In the genomic region with DNA sequence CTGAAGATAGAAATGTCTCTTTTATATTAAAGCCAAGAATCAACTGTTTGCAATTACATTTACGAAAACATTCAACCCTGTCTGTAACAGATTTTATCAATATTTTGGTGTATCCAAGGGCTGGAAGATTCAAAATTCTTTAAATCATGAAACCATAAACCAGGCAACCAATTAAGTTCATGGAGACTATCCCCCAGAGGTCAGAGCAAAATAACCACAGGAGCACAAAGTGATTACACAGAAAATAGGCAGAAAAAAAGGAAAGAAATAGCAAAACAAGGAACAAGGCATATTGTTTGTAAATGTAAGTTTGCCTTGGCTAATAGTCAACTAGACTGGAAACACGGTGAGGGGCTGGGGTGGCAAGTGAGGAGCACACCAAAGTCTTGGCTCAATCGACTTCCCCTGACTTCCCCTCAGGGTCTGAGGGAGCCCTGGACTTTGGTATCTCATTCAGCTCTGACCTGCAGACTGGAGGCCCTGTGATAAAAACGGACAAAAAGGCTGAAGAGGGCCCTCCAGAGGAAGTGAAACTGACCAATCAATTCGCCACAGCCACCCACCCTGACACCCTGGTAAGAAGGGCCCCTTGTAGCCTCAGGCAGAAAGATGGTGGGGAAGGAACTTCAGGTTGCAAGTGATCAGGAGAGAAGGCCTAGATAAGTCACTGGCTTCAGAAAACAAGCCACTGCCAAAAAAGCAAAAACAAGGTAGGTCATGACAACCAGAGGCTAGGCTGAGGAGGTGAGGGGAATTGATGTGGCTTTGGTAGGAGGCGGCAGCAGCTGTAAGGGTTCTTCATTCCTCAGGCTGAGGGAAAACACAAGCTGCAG, we compare ENCODE assay signal across 8 cellular contexts. TPM values are rescaled to one million over a fixed set of nuclear protein-coding genes. Genes with fewer than 3 reads are reported as not detected.
DNase-seq lines count a peak whose midpoint lies in the region; ATAC-seq and TF ChIP-seq lines count a peak whose summit lies in the region.

No MANE protein-coding gene starts in this region.

- WGBS in ectodermal cell, 2 experiments = 41 to 45% methylated on average over 6 of the region's 6 CpGs

- no peaks in the 10 kb centered on the region for H3K9me3 ChIP-seq in HUES48 (ENCODE audit: control insufficient read depth, insufficient read depth, low read length)
- no peaks in the 10 kb centered on the region for H3K9me3 ChIP-seq in ectodermal cell (ENCODE audit: control insufficient read depth, low read length)
- no peaks in the 10 kb centered on the region for H3K9me3 ChIP-seq in muscle layer of colon (ENCODE audit: low read length)
- no peaks in the 10 kb centered on the region for H3K9me3 ChIP-seq in upper lobe of right lung

- DNase-seq in activated CD4-positive, CD25-positive, alpha-beta regulatory T cell treated with anti-CD3 and anti-CD28 coated beads, Interleukin-2, amount 50 U/mL, for 72 hours = no peak
- DNase-seq in activated B cell treated with CpG ODN at 0.5 μM for 24 hours = peak; percentile 37
- DNase-seq in upper lobe of right lung = no peak

- H3K4me1 Mint-ChIP-seq in activated B cell treated with CpG ODN at 0.5 μM for 24 hours = peaks cover 74% of the 10 kb centered on the region

- no peaks in the 10 kb centered on the region for H3K27me3 ChIP-seq in HUES48 (ENCODE audit: control insufficient read depth, insufficient read depth, low read length)
- H3K27me3 ChIP-seq in ectodermal cell (ENCODE audit: control insufficient read depth, insufficient read depth, low read length, poor library complexity, severe bottlenecking) = no peaks in the 10 kb centered on the region
- H3K27me3 ChIP-seq in muscle layer of colon (ENCODE audit: control insufficient read depth in 1 of 2, insufficient read depth in 2 of 2, low read length in 2 of 2) = no peaks in the 10 kb centered on the region
- no peaks in the 10 kb centered on the region for H3K27me3 ChIP-seq in upper lobe of right lung

- H3K9me3 Mint-ChIP-seq in activated B cell treated with CpG ODN at 0.5 μM for 24 hours = peaks cover 3% of the 10 kb centered on the region

- peak overlapping the region; percentile 94 for H3K27ac Mint-ChIP-seq in activated B cell treated with CpG ODN at 0.5 μM for 24 hours

- CTCF ChIA-PET in activated B cell treated with CpG ODN at 0.5 μM for 24 hours (lab: Charles Lee) = interaction anchor here (1.0 to 1.8 kb wide), 7 partner anchors 13 to 305 kb away, joined by 3 to 6 read pairs (median 3); partner anchors contain the start of gene APOA5

- ATAC-seq in activated CD4-positive, CD25-positive, alpha-beta regulatory T cell treated with anti-CD3 and anti-CD28 coated beads, Interleukin-2, amount 50 U/mL, for 24 hours = peak; percentile 7 to 10
- ATAC-seq in activated B cell treated with CpG ODN at 0.5 μM for 24 hours (ENCODE audit: low read depth) = peak; percentile 27
- no peak for ATAC-seq in upper lobe of right lung
- no peak for ATAC-seq in esophagus mucosa

- TF ChIP-seq CTCF in activated B cell treated with CpG ODN at 0.5 μM for 24 hours (IDR thresholded peaks at IDR 0.05) = no peak
- TF ChIP-seq CTCF in upper lobe of right lung (IDR thresholded peaks at IDR 0.05) = no peak

- no peaks in the 10 kb centered on the region for H3K36me3 ChIP-seq in HUES48 (ENCODE audit: control insufficient read depth, insufficient read depth, low read length)
- no peaks in the 10 kb centered on the region for H3K36me3 ChIP-seq in ectodermal cell (ENCODE audit: control insufficient read depth, insufficient read depth, low read length)
- H3K36me3 ChIP-seq in muscle layer of colon (ENCODE audit: insufficient read depth, low read length) = no peaks in the 10 kb centered on the region
- H3K36me3 ChIP-seq in upper lobe of right lung = no peaks in the 10 kb centered on the region

- H3K27ac ChIP-seq in HUES48 (ENCODE audit: low read depth, low read length) (peak overlapping the region; percentile 48), ectodermal cell (ENCODE audit: insufficient read depth, low read depth, low read length, poor library complexity, severe bottlenecking) (no peak overlapping the region), muscle layer of colon (ENCODE audit: low read depth, low read length) (peak overlapping the region; percentile 98), upper lobe of right lung (peak overlapping the region; percentile 88)

- H3K4me1 ChIP-seq in HUES48 (ENCODE audit: control insufficient read depth, insufficient read depth, low read length) = peaks cover 32% of the 10 kb centered on the region
- peaks cover 25% of the 10 kb centered on the region for H3K4me1 ChIP-seq in ectodermal cell (ENCODE audit: control insufficient read depth, insufficient read depth, low read length)
- peaks cover 61% of the 10 kb centered on the region for H3K4me1 ChIP-seq in muscle layer of colon (ENCODE audit: insufficient read depth, low read length)
- H3K4me1 ChIP-seq in upper lobe of right lung = peaks cover 35% of the 10 kb centered on the region

- intact Hi-C loops in activated B cell treated with CpG ODN at 0.5 μM for 24 hours (cut with micrococcal nuclease) (loop anchor here (1.0 to 5.0 kb wide), 6 partner anchors 18 to 324 kb away; partner anchors contain the start of genes BUD13, PAFAH1B2 and ZPR1), upper lobe of right lung (cut with DNase I) (no loop called here)

- peak overlapping the region; percentile 98 for H3K4me3 ChIP-seq in HUES48 (ENCODE audit: low read depth, low read length)
- H3K4me3 ChIP-seq in ectodermal cell (ENCODE audit: insufficient read depth, low read depth, low read length) = peak overlapping the region; percentile 68
- H3K4me3 ChIP-seq in muscle layer of colon (ENCODE audit: low read depth in 1 of 2, low read length in 2 of 2) = peak overlapping the region in 1 of 2 donors; percentile 82
- H3K4me3 ChIP-seq in upper lobe of right lung = peak overlapping the region; percentile 76

- H3K27me3 Mint-ChIP-seq in activated B cell treated with CpG ODN at 0.5 μM for 24 hours = no peaks in the 10 kb centered on the region

- peaks cover 18% of the 10 kb centered on the region for H3K36me3 Mint-ChIP-seq in activated B cell treated with CpG ODN at 0.5 μM for 24 hours (ENCODE audit: low read depth)

- no peak overlapping the region for H3K9ac ChIP-seq in HUES48 (ENCODE audit: low read depth, low read length)
- H3K9ac ChIP-seq in muscle layer of colon (ENCODE audit: low read length) = peak overlapping the region; percentile 91

- POLR2A ChIA-PET in activated B cell treated with CpG ODN at 0.5 μM for 24 hours (lab: Charles Lee) = interaction anchor here (0.5 to 2.7 kb wide), 14 partner anchors 9 to 171 kb away, joined by 3 to 18 read pairs (median 4); partner anchors contain the start of gene PAFAH1B2

- H3K4me3 Mint-ChIP-seq in activated B cell treated with CpG ODN at 0.5 μM for 24 hours = peak overlapping the region; percentile 95

RNA-seq across cellular contexts. Expression of gene SIK3, which starts 1.9 kb away (rescaled TPM):
- total RNA-seq in activated B cell treated with CpG ODN at 0.5 μM for 24 hours = 75.0 and 88.4 TPM in 2 replicates
- 28.4 TPM for polyA plus RNA-seq in ectodermal cell (2013, experiment 1 of 4)
- 32.4 TPM for polyA plus RNA-seq in ectodermal cell (2013, experiment 2 of 4)
- polyA plus RNA-seq in ectodermal cell (2013, experiment 3 of 4) = 21.5 TPM
- 24.6 TPM for polyA plus RNA-seq in ectodermal cell (2013, experiment 4 of 4)
- 37.1 TPM for total RNA-seq in upper lobe of right lung
- total RNA-seq in esophagus mucosa = 25.2 TPM

RNA-seq across cellular contexts. Expression of gene PAFAH1B2, which starts 47.7 kb away (rescaled TPM):
- total RNA-seq in activated B cell treated with CpG ODN at 0.5 μM for 24 hours (71.3 and 78.7 TPM in 2 replicates), upper lobe of right lung (86.9 TPM), esophagus mucosa (50.9 TPM)
- 96.9 TPM for polyA plus RNA-seq in ectodermal cell (2013, experiment 1 of 4)
- polyA plus RNA-seq in ectodermal cell (2013, experiment 2 of 4) = 107 TPM
- 69.2 TPM for polyA plus RNA-seq in ectodermal cell (2013, experiment 3 of 4)
- 70.9 TPM for polyA plus RNA-seq in ectodermal cell (2013, experiment 4 of 4)

Comparison
In these comparisons a context has a peak if more than half of its experiments do, and no peak if none do; other contexts are left out.
1. ATAC-seq: peak in activated CD4-positive, CD25-positive, alpha-beta regulatory T cell treated with anti-CD3 and anti-CD28 coated beads, Interleukin-2, amount 50 U/mL, for 24 hours (2 of 2) and activated B cell treated with CpG ODN at 0.5 μM for 24 hours (single experiment); none in upper lobe of right lung (single experiment) and esophagus mucosa (single experiment).